16 cellular contexts compared by ENCODE assay signal in the genomic region with DNA sequence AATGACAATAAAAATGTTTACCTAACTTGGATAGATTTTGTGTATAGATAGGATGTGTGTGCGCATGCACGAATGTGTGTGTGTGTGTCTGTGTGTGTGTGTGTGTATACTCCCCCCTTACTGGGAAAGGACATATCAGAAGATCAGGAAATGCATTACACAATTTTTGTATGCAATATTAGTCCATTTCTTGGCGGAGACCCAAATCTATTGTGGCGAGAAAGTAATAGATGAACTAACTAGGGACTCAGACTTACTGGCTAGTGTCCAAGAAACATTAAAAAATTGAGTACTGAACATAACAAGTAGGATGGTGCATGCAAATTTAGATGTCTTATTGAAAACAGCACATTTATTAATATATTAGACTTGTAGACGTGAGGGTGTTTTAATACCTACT.
A peak's percentile ranks its signal among the peaks of the same experiment; 100 is the strongest.
DNase-seq lines count a peak whose midpoint lies in the region; FAIRE-seq and TF ChIP-seq lines count a peak whose summit lies in the region.
"Had no signal": no experiment of that assay in that cellular context is flagged by ENCODE, and none has a peak within 500 bp of the region (broad histone marks: within the 10 kb centered on the region; RNA-seq: fewer than 3 reads in every experiment).

No MANE protein-coding gene starts in this region.

- dilution Hi-C loops in mammary epithelial cell (cut with HindIII; ENCODE audit: low sequenced_read_pairs): no loop called here

- no peaks in the 10 kb centered on the region for H3K27me3 ChIP-seq in mammary epithelial cell (ENCODE audit: insufficient read depth, low read length)

- peak; percentile 55 for FAIRE-seq in urothelium cell line (lab: Jason Lieb, UNC)
- FAIRE-seq: GM12892, RCC 7860 had no signal

- no peak overlapping the region for H2AFZ ChIP-seq in mammary epithelial cell (ENCODE audit: low read depth, low read length)

- H3K4me3 ChIP-seq in mammary epithelial cell (replicated peaks in 1 of 3; ENCODE audit: insufficient read depth in 1 of 3, low read depth in 2 of 3, low read length in 3 of 3) (no peak overlapping the region), fibroblast of mammary gland (ENCODE audit: control insufficient read depth, low read depth, low read length) (no peak overlapping the region)

- H3K4me2 ChIP-seq in mammary epithelial cell (ENCODE audit: insufficient read depth, low read depth, low read length): no peak overlapping the region

- BruUV-seq in MCF 10A (replicated peaks; lab: Mats Ljungman, UMichigan) (no TSS peak), mammary epithelial cell (replicated peaks; lab: Mats Ljungman, UMichigan) (no TSS peak)

- no peak overlapping the region for H3K4me3 Mint-ChIP-seq in MCF 10A (ENCODE audit: unreplicated experiment)
- H3K4me3 Mint-ChIP-seq: B cell, T-helper 17 cell had no signal

- intact Hi-C loops in MCF 10A (cut with micrococcal nuclease): no loop called here
- intact Hi-C loops in mammary epithelial cell (cut with micrococcal nuclease): no loop called here

- CTCF ChIA-PET in MCF 10A (lab: Yijun Ruan, JAX) (no interaction called here), mammary epithelial cell (lab: Charles Lee; ENCODE audit: low non-redundant PET) (no interaction called here)

- H3K27ac Mint-ChIP-seq in MCF 10A (ENCODE audit: low read depth, unreplicated experiment): no peak overlapping the region
- H3K27ac Mint-ChIP-seq: B cell, T-helper 17 cell had no signal

- DNase-seq in MCF 10A (ENCODE audit: unreplicated experiment) (peak; percentile 88), mammary epithelial cell (no peak), NCI-H1105 (lab: John Stamatoyannopoulos, UW) (peak; percentile 52), fibroblast of mammary gland (ENCODE audit: low read depth) (peak; percentile 0), urothelium cell line (ENCODE audit: low spot score) (no peak), superior temporal gyrus (ENCODE audit: extremely low spot score) (no peak), ACHN (no peak), MV-4-11 (lab: John Stamatoyannopoulos, UW) (no peak)
- DNase-seq: NCI-H1048, NCI-H1694, NCI-H2107, NCI-H526, T-helper 17 cell had no signal

- in situ Hi-C loops in mammary epithelial cell (cut with MboI; ENCODE audit: low sequenced_read_pairs in 2 of 2) (no loop called here), ACHN (cut with HindIII; ENCODE audit: low pct_ligation_motif_present, low pct_unique_long_range_greater_than_20kb, low sequenced_read_pairs) (no loop called here)

- no peak overlapping the region for H3K27ac ChIP-seq in mammary epithelial cell (ENCODE audit: insufficient read depth, low read depth, low read length)

- no peaks in the 10 kb centered on the region for H3K9me3 ChIP-seq in mammary epithelial cell (replicated peaks; ENCODE audit: insufficient read depth, low read length)

- no peak overlapping the region for H3K9ac ChIP-seq in mammary epithelial cell (ENCODE audit: insufficient read depth, low read length)

- 56% methylated on average over 5 of the region's 5 CpGs for WGBS in mammary epithelial cell (ENCODE audit: low coverage, missing lambda C conversion rate)

- no peak for TF ChIP-seq CTCF in MCF 10A (IDR thresholded peaks at IDR 0.05; ENCODE audit: unreplicated experiment)
- TF ChIP-seq CTCF in mammary epithelial cell (conservative IDR thresholded peaks at IDR 0.05 in 1 of 2, IDR thresholded peaks at IDR 0.05 in 1 of 2; ENCODE audit: extremely low read depth in 1 of 2, insufficient read depth in 1 of 2, low read depth in 1 of 2, low read length in 2 of 2): no peak
- TF ChIP-seq CTCF in fibroblast of mammary gland (conservative IDR thresholded peaks at IDR 0.05; ENCODE audit: control insufficient read depth, insufficient read depth, low read depth, low read length): no peak

- H3K79me2 ChIP-seq in mammary epithelial cell (ENCODE audit: insufficient read depth, low read length): no peaks in the 10 kb centered on the region

- H3K4me1 Mint-ChIP-seq in MCF 10A (ENCODE audit: insufficient read depth, unreplicated experiment): peaks cover 6% of the 10 kb centered on the region
- H3K4me1 Mint-ChIP-seq: B cell, T-helper 17 cell had no signal

- H3K36me3 Mint-ChIP-seq in MCF 10A (ENCODE audit: insufficient read depth, unreplicated experiment): no peaks in the 10 kb centered on the region

- H3K9me3 Mint-ChIP-seq in MCF 10A (ENCODE audit: unreplicated experiment): peaks cover 6% of the 10 kb centered on the region

- H4K20me1 ChIP-seq in mammary epithelial cell (ENCODE audit: insufficient read depth, low read length): no peaks in the 10 kb centered on the region

- POLR2A ChIA-PET in MCF 10A (lab: Yijun Ruan, JAX): no interaction called here

- no peaks in the 10 kb centered on the region for H3K27me3 Mint-ChIP-seq in MCF 10A (ENCODE audit: insufficient read depth, unreplicated experiment)
- H3K27me3 Mint-ChIP-seq: T-helper 17 cell had no signal

- H3K4me1 ChIP-seq in mammary epithelial cell (ENCODE audit: insufficient read depth, low read length): no peaks in the 10 kb centered on the region

- H3K36me3 ChIP-seq in mammary epithelial cell (ENCODE audit: insufficient read depth, low read length): no peaks in the 10 kb centered on the region

Comparison
In these comparisons a context has a peak if more than half of its experiments do, and no peak if none do; other contexts are left out.
1. DNase-seq: peak in MCF 10A (single experiment), NCI-H1105 (single experiment) and fibroblast of mammary gland (single experiment); none in mammary epithelial cell (single experiment), urothelium cell line (single experiment), superior temporal gyrus (single experiment), ACHN (single experiment) and MV-4-11 (single experiment).